ENCODE assay signal across 22 cellular contexts in the genomic region with DNA sequence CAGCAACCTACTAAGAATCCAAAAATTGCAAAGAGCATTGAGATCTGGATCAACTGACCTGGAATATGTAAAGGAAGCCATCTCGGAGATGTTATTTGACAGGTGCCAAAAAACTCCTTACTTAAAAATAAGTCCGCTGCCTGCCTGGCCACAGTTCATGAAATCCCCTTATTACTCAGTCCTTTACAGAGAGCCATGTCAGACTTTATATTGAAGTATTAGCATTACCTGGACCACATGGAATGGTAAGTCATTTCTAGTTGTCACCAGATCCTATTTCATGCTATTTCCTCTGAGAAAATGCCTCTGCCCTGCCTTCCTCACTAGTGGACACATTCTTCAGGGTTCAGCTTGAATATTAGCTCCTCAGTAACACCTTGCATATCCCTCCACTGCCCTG.
DNase-seq lines count a peak whose midpoint lies in the region; ATAC-seq and TF ChIP-seq lines count a peak whose summit lies in the region.
"Had no signal": no experiment of that assay in that cellular context is flagged by ENCODE, and none has a peak within 500 bp of the region (broad histone marks: within the 10 kb centered on the region; RNA-seq: fewer than 3 reads in every experiment).

No MANE protein-coding gene starts in this region.

- DNase-seq in amniotic stem cell (lab: John Stamatoyannopoulos, UW) = no peak
- no peak for DNase-seq in left lobe of liver (ENCODE audit: low spot score)
- DNase-seq: 8988T; ACHN; BE2C; C1 segment of cervical spinal cord; CD4-positive, alpha-beta memory T cell; CD4-positive, CD25-positive, alpha-beta regulatory T cell; CD8-positive, alpha-beta memory T cell; COR-L47; DMS 273 treated with DMSO at 0.1 percent for 48 hours; DMS153; DMS53; DMS79; DND-41; EL; GDM1 had no signal

- ATAC-seq in GM18868 (IDR thresholded peaks at IDR 0.05; ENCODE audit: unreplicated experiment) (peak; percentile 52), GM19397 (IDR thresholded peaks at IDR 0.05; ENCODE audit: unreplicated experiment) (no peak), left lobe of liver (no peak)

- peak overlapping the region; percentile 77; the same call in 1 of the 2 replicates for H3K27ac ChIP-seq in 22Rv1
- peak overlapping the region; percentile 66; the same call in 1 of the 2 replicates for H3K27ac ChIP-seq in VCaP
- H3K27ac ChIP-seq: BLaER1 had no signal

- TF ChIP-seq CTCF in 22Rv1 (IDR thresholded peaks at IDR 0.05) = no peak
- TF ChIP-seq CTCF in VCaP (conservative IDR thresholded peaks at IDR 0.05) = no peak
